ENCODE assay signal across 1 cellular context in genomic region chr7:140176811-140177702, GRCh38.
A peak's percentile ranks its signal among the peaks of the same experiment; 100 is the strongest.
TF ChIP-seq lines count a peak whose summit lies in the region.

A gene with protein sequence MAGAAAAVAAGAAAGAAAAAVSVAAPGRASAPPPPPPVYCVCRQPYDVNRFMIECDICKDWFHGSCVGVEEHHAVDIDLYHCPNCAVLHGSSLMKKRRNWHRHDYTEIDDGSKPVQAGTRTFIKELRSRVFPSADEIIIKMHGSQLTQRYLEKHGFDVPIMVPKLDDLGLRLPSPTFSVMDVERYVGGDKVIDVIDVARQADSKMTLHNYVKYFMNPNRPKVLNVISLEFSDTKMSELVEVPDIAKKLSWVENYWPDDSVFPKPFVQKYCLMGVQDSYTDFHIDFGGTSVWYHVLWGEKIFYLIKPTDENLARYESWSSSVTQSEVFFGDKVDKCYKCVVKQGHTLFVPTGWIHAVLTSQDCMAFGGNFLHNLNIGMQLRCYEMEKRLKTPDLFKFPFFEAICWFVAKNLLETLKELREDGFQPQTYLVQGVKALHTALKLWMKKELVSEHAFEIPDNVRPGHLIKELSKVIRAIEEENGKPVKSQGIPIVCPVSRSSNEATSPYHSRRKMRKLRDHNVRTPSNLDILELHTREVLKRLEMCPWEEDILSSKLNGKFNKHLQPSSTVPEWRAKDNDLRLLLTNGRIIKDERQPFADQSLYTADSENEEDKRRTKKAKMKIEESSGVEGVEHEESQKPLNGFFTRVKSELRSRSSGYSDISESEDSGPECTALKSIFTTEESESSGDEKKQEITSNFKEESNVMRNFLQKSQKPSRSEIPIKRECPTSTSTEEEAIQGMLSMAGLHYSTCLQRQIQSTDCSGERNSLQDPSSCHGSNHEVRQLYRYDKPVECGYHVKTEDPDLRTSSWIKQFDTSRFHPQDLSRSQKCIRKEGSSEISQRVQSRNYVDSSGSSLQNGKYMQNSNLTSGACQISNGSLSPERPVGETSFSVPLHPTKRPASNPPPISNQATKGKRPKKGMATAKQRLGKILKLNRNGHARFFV (minus strand): TSS chr7:140176983. CDS start chr7:140176937, 46 bp downstream.

TF ChIP-seq in K562, 482 proteins besides CTCF, POLR2A, EP300 and RAD21 (continued from another document and continues in another):
- TF ChIP-seq ZBTB40 (IDR thresholded peaks at IDR 0.05) (peak; percentile 72), ZBTB40 (CRISPR knock-in tag; IDR thresholded peaks at IDR 0.05) (no peak; the same call in 1 of the 2 replicates), PTTG1 (tag; IDR thresholded peaks at IDR 0.05; ENCODE audit: low read depth) (no peak), ETS2 (tag; IDR thresholded peaks at IDR 0.05; ENCODE audit: borderline replicate concordance, poor library complexity, severe bottlenecking) (no peak), CEBPG (CRISPR knock-in tag; IDR thresholded peaks at IDR 0.05) (no peak; the same call in 1 of the 2 replicates), CEBPG (tag; conservative IDR thresholded peaks at IDR 0.05 in 1 of 2, IDR thresholded peaks at IDR 0.05 in 1 of 2) (no peak), JUNB (CRISPR knock-in tag; conservative IDR thresholded peaks at IDR 0.05) (no peak), HMGN3 (IDR thresholded peaks at IDR 0.05; ENCODE audit: borderline replicate concordance, extremely low read depth, insufficient read length, low read depth, low read length) (peak; percentile 99), GTF2F1 (IDR thresholded peaks at IDR 0.05; ENCODE audit: low read depth, low read length) (no peak; the same call in 1 of the 2 replicates), ID3 (CRISPR knock-in tag; IDR thresholded peaks at IDR 0.05) (no peak), ID3 (tag; IDR thresholded peaks at IDR 0.05) (peak; percentile 96), SMARCA5 (IDR thresholded peaks at IDR 0.05) (no peak), STAT5B (CRISPR knock-in tag; IDR thresholded peaks at IDR 0.05) (no peak), ZNF449 (CRISPR knock-in tag; IDR thresholded peaks at IDR 0.05) (peak; percentile 61; the same call in 1 of the 2 replicates), ZNF165 (CRISPR knock-in tag; IDR thresholded peaks at IDR 0.05; ENCODE audit: borderline replicate concordance) (0 out of 2 replicates have a peak, but pooled peaks have one; percentile 66), E2F3 (CRISPR knock-in tag; IDR thresholded peaks at IDR 0.05) (peak; percentile 89), ERF (CRISPR knock-in tag; IDR thresholded peaks at IDR 0.05) (peak; percentile 91), MTA2 (IDR thresholded peaks at IDR 0.05; ENCODE audit: low read depth) (no peak), TEAD1 (CRISPR knock-in tag; IDR thresholded peaks at IDR 0.05) (peak; percentile 48 to 92; a peak in 3 of 4 replicates), PTRF (tag; IDR thresholded peaks at IDR 0.05) (no peak), FUS (optimal IDR thresholded peaks at IDR 0.05; ENCODE audit: low read depth, low read length) (peak; percentile 89), BHLHE40 (IDR thresholded peaks at IDR 0.05; ENCODE audit: low read length) (peak; percentile 88), CBX8 (IDR thresholded peaks at IDR 0.05; ENCODE audit: borderline replicate concordance, extremely low read depth, low read depth, low read length, poor library complexity, severe bottlenecking) (no peak), CXXC5 (CRISPR knock-in tag; IDR thresholded peaks at IDR 0.05) (peak; percentile 99), PCBP2 (IDR thresholded peaks at IDR 0.05; ENCODE audit: low read depth, low read length, poor library complexity, severe bottlenecking) (no peak), NFRKB (IDR thresholded peaks at IDR 0.05; ENCODE audit: low read depth) (0 out of 2 replicates have a peak, but pooled peaks have one; percentile 28), SUPT5H (IDR thresholded peaks at IDR 0.05) (peak; percentile 86), DMBX1 (CRISPR knock-in tag; IDR thresholded peaks at IDR 0.05; ENCODE audit: borderline replicate concordance) (peak; percentile 91; the same call in 1 of the 2 replicates), ZNF197 (CRISPR knock-in tag; IDR thresholded peaks at IDR 0.05; ENCODE audit: low read depth) (peak; percentile 98), KAT7 (CRISPR knock-in tag; IDR thresholded peaks at IDR 0.05; ENCODE audit: borderline replicate concordance) (peak; percentile 37; the same call in 1 of the 2 replicates), RBFOX2 (IDR thresholded peaks at IDR 0.05; ENCODE audit: low read depth, low read length) (peak; percentile 94), PHF21A (IDR thresholded peaks at IDR 0.05; ENCODE audit: borderline replicate concordance, low read depth) (peak; percentile 47), LARP7 (IDR thresholded peaks at IDR 0.05) (no peak), ZKSCAN1 (IDR thresholded peaks at IDR 0.05; ENCODE audit: low read depth, low read length) (no peak)
- TF ChIP-seq, protein P1, sequence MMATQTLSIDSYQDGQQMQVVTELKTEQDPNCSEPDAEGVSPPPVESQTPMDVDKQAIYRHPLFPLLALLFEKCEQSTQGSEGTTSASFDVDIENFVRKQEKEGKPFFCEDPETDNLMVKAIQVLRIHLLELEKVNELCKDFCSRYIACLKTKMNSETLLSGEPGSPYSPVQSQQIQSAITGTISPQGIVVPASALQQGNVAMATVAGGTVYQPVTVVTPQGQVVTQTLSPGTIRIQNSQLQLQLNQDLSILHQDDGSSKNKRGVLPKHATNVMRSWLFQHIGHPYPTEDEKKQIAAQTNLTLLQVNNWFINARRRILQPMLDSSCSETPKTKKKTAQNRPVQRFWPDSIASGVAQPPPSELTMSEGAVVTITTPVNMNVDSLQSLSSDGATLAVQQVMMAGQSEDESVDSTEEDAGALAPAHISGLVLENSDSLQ (IDR thresholded peaks at IDR 0.05) = no peak
- TF ChIP-seq, protein P2, sequence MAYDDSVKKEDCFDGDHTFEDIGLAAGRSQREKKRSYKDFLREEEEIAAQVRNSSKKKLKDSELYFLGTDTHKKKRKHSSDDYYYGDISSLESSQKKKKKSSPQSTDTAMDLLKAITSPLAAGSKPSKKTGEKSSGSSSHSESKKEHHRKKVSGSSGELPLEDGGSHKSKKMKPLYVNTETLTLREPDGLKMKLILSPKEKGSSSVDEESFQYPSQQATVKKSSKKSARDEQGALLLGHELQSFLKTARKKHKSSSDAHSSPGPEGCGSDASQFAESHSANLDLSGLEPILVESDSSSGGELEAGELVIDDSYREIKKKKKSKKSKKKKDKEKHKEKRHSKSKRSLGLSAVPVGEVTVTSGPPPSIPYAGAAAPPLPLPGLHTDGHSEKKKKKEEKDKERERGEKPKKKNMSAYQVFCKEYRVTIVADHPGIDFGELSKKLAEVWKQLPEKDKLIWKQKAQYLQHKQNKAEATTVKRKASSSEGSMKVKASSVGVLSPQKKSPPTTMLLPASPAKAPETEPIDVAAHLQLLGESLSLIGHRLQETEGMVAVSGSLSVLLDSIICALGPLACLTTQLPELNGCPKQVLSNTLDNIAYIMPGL (CRISPR knock-in tag; IDR thresholded peaks at IDR 0.05) = peak; percentile 87
- TF ChIP-seq, protein P3, sequence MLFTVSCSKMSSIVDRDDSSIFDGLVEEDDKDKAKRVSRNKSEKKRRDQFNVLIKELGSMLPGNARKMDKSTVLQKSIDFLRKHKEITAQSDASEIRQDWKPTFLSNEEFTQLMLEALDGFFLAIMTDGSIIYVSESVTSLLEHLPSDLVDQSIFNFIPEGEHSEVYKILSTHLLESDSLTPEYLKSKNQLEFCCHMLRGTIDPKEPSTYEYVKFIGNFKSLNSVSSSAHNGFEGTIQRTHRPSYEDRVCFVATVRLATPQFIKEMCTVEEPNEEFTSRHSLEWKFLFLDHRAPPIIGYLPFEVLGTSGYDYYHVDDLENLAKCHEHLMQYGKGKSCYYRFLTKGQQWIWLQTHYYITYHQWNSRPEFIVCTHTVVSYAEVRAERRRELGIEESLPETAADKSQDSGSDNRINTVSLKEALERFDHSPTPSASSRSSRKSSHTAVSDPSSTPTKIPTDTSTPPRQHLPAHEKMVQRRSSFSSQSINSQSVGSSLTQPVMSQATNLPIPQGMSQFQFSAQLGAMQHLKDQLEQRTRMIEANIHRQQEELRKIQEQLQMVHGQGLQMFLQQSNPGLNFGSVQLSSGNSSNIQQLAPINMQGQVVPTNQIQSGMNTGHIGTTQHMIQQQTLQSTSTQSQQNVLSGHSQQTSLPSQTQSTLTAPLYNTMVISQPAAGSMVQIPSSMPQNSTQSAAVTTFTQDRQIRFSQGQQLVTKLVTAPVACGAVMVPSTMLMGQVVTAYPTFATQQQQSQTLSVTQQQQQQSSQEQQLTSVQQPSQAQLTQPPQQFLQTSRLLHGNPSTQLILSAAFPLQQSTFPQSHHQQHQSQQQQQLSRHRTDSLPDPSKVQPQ (CRISPR knock-in tag; IDR thresholded peaks at IDR 0.05; ENCODE audit: borderline replicate concordance) = no peak
- TF ChIP-seq, protein P4, sequence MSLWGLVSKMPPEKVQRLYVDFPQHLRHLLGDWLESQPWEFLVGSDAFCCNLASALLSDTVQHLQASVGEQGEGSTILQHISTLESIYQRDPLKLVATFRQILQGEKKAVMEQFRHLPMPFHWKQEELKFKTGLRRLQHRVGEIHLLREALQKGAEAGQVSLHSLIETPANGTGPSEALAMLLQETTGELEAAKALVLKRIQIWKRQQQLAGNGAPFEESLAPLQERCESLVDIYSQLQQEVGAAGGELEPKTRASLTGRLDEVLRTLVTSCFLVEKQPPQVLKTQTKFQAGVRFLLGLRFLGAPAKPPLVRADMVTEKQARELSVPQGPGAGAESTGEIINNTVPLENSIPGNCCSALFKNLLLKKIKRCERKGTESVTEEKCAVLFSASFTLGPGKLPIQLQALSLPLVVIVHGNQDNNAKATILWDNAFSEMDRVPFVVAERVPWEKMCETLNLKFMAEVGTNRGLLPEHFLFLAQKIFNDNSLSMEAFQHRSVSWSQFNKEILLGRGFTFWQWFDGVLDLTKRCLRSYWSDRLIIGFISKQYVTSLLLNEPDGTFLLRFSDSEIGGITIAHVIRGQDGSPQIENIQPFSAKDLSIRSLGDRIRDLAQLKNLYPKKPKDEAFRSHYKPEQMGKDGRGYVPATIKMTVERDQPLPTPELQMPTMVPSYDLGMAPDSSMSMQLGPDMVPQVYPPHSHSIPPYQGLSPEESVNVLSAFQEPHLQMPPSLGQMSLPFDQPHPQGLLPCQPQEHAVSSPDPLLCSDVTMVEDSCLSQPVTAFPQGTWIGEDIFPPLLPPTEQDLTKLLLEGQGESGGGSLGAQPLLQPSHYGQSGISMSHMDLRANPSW (CRISPR knock-in tag; IDR thresholded peaks at IDR 0.05) = peak; percentile 97; the same call in 1 of the 2 replicates
